ENCODE assay signal across 18 cellular contexts in the genomic region with DNA sequence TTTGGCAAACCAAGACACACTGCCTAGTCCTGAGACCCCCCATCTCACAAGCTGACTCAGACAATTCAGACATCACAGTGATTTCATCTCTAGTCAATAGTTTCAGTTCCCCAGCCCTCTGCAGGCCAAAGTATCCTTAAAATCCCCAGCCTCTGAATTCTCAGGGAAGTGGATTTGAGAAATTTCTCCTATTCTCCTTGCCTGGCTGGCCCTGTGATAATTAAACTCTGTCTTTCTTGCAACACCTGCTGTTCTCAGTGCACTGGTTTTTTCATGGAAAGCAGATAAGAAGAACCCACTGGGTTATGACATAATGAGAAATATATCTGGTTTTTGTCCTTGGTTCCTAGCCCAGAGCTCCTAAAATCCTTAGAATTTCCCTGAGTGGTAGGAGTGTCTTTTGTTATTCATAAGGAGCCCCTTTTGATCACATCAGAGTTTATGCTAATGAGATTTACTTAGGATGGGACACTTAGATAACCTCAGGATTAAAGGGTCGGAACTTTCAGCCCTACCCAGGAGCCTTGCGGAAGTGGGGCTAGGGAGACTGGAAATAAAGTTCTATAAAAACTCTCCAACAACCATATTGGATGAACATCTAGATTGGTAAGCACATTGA.
"Had no signal": no experiment of that assay in that cellular context is flagged by ENCODE, and none has a peak within 500 bp of the region (broad histone marks: within the 10 kb centered on the region; RNA-seq: fewer than 3 reads in every experiment).

No MANE protein-coding gene starts in this region.

- H3K9me3 ChIP-seq: gastrocnemius medialis, tibial artery had no signal

- H3K4me1 ChIP-seq: gastrocnemius medialis, heart left ventricle, tibial artery had no signal

- H3K4me3 ChIP-seq: gastrocnemius medialis, heart left ventricle, mucosa of descending colon, tibial artery had no signal

- H3K27ac ChIP-seq: gastrocnemius medialis, heart left ventricle, tibial artery had no signal

- ATAC-seq: activated naive CD4-positive, alpha-beta T cell treated with anti-CD3 and anti-CD28 coated beads, Interleukin-2, amount 50 U/mL, for 72 hours; activated T-cell treated with anti-CD3 and anti-CD28 coated beads, Interleukin-2, amount 50 U/mL, for 72 hours; gastrocnemius medialis; heart left ventricle; mucosa of descending colon; naive thymus-derived CD4-positive, alpha-beta T cell; stimulated activated naive B cell treated with anti-CD40 and anti-IgM and Interleukin-4, amounts not matched to agents 10 μg/mL and 1 μg/mL and 100 μg/mL, for 72 hours had no signal

- H3K36me3 ChIP-seq: gastrocnemius medialis, heart left ventricle, tibial artery had no signal

- H3K27me3 ChIP-seq: gastrocnemius medialis, heart left ventricle, tibial artery had no signal

- DNase-seq: activated CD4-positive, alpha-beta T cell treated with anti-CD3 and anti-CD28 coated beads, Interleukin-2, amount 10 ng/mL, durations not matched to agents 24 days and 14 days; activated CD4-positive, CD25-positive, alpha-beta regulatory T cell; activated CD8-positive, alpha-beta memory T cell treated with anti-CD3 and anti-CD28 coated beads, Interleukin-2, amount 50 U/mL, for 48 hours; activated gamma-delta T cell; activated T-cell treated with anti-CD3 and anti-CD28 coated beads, Interleukin-2, amount 50 U/mL, for 72 hours; amniotic stem cell; dermis blood vessel endothelial cell; gastrocnemius medialis; heart left ventricle; islet precursor cell; mucosa of descending colon; naive thymus-derived CD4-positive, alpha-beta T cell; nucleus accumbens; posterior cingulate gyrus; stimulated activated CD4-positive, alpha-beta T cell treated with anti-CD3 and anti-CD28 coated beads, Interleukin-2, amount 100 ng/mL, for 48 hours; stimulated activated naive B cell treated with anti-CD40 and anti-IgM and Interleukin-4, amounts not matched to agents 10 μg/mL and 1 μg/mL and 100 μg/mL, for 72 hours; tibial artery had no signal
